8 cellular contexts compared by ENCODE assay signal in genomic region chr19:17385878-17386611, GRCh38. TPM values are rescaled to one million over a fixed set of nuclear protein-coding genes. Genes with fewer than 3 reads are reported as not detected.
DNase-seq lines count a peak whose midpoint lies in the region; ATAC-seq lines count a peak whose summit lies in the region.

No MANE protein-coding gene starts in this region.

- H3K27me3 Mint-ChIP-seq in activated CD4-positive, alpha-beta T cell treated with anti-CD3 and anti-CD28 coated beads for 36 hours, result peaks cover 4% of the 10 kb centered on the region

- H3K27ac Mint-ChIP-seq in activated CD4-positive, alpha-beta T cell treated with anti-CD3 and anti-CD28 coated beads for 36 hours, result no peak overlapping the region

- peak; percentile 31 for ATAC-seq in activated CD4-positive, alpha-beta T cell treated with anti-CD3 and anti-CD28 coated beads for 36 hours
- peak; percentile 55 for ATAC-seq in stimulated activated naive CD8-positive, alpha-beta T cell treated with anti-CD3 and anti-CD28 coated beads, Interleukin-15, Interleukin-2, amounts not matched to agents 100 U/mL and 50 U/mL, for 24 hours

- H3K36me3 Mint-ChIP-seq in activated CD4-positive, alpha-beta T cell treated with anti-CD3 and anti-CD28 coated beads for 36 hours (ENCODE audit: low read depth), result no peaks in the 10 kb centered on the region

- H3K9me3 Mint-ChIP-seq in activated CD4-positive, alpha-beta T cell treated with anti-CD3 and anti-CD28 coated beads for 36 hours (ENCODE audit: low read depth), result no peaks in the 10 kb centered on the region

- POLR2A ChIA-PET in activated CD4-positive, alpha-beta T cell treated with anti-CD3 and anti-CD28 coated beads for 36 hours (lab: Charles Lee), result no interaction called here

- CTCF ChIA-PET in activated CD4-positive, alpha-beta T cell treated with anti-CD3 and anti-CD28 coated beads for 36 hours (lab: Charles Lee), result interaction anchor here (0.6 to 1.9 kb wide), 23 partner anchors 9 to 552 kb away, joined by 3 to 8 read pairs (median 3); partner anchors contain the start of genes ABHD8, BST2, DDA1 and MRPL34

- DNase-seq in DMS 273 (lab: John Stamatoyannopoulos, UW; ENCODE audit: unreplicated experiment) (peak; percentile 81), DMS 273 treated with DMSO at 0.1 percent for 48 hours (lab: John Stamatoyannopoulos, UW) (no peak), NCI-H146 treated with DMSO at 0.1 percent for 48 hours (lab: John Stamatoyannopoulos, UW; ENCODE audit: unreplicated experiment) (peak; percentile 26), ecto neural progenitor cell (ENCODE audit: low spot score) (peak; percentile 83), midbrain (lab: John Stamatoyannopoulos, UW) (peak; percentile 2), GM19238 (ENCODE audit: insufficient read length, low spot score) (no peak)
- peak; percentile 82 for DNase-seq in activated CD4-positive, alpha-beta T cell treated with anti-CD3 and anti-CD28 coated beads for 36 hours
- peak; percentile 78 for DNase-seq in stimulated activated naive CD8-positive, alpha-beta T cell treated with anti-CD3 and anti-CD28 coated beads, Interleukin-15, Interleukin-2, amounts not matched to agents 100 U/mL and 50 U/mL, for 24 hours

- intact Hi-C loops in activated CD4-positive, alpha-beta T cell treated with anti-CD3 and anti-CD28 coated beads for 36 hours (cut with DNase I, micrococcal nuclease), result loop anchor here (1.0 kb wide), 2 partner anchors 40 to 94 kb away; no protein-coding TSS in a partner anchor

- no peak overlapping the region for H3K4me3 Mint-ChIP-seq in activated CD4-positive, alpha-beta T cell treated with anti-CD3 and anti-CD28 coated beads for 36 hours

- peaks cover 12% of the 10 kb centered on the region for H3K4me1 Mint-ChIP-seq in activated CD4-positive, alpha-beta T cell treated with anti-CD3 and anti-CD28 coated beads for 36 hours

RNA-seq across cellular contexts. Expression of gene CCDC194, which starts 8.0 kb away (rescaled TPM):
- total RNA-seq in activated CD4-positive, alpha-beta T cell treated with anti-CD3 and anti-CD28 coated beads for 36 hours, result 1 to 10 TPM in 1 of 2 experiments, under 1 TPM in 1; 0.97 to 1.6 TPM

RNA-seq across cellular contexts. Expression of gene PLVAP, which starts 8.9 kb away (rescaled TPM):
- not detected for total RNA-seq in activated CD4-positive, alpha-beta T cell treated with anti-CD3 and anti-CD28 coated beads for 36 hours

RNA-seq across cellular contexts. Expression of gene BST2, which starts 19.4 kb away (rescaled TPM):
- 10 to 100 TPM; 62.0 to 70.7 TPM for total RNA-seq in activated CD4-positive, alpha-beta T cell treated with anti-CD3 and anti-CD28 coated beads for 36 hours

RNA-seq across cellular contexts. Expression of gene MVB12A, which starts 33.8 kb away (rescaled TPM):
- total RNA-seq in activated CD4-positive, alpha-beta T cell treated with anti-CD3 and anti-CD28 coated beads for 36 hours, result 10 to 100 TPM; 27.6 to 32.6 TPM

RNA-seq across cellular contexts. Expression of gene GTPBP3, which starts 48.7 kb away (rescaled TPM):
- total RNA-seq in activated CD4-positive, alpha-beta T cell treated with anti-CD3 and anti-CD28 coated beads for 36 hours, result 10 to 100 TPM; 37.3 to 39.8 TPM

Comparison
In these comparisons a context has a peak if more than half of its experiments do, and no peak if none do; other contexts are left out.
1. DNase-seq: peak in DMS 273 (single experiment), NCI-H146 treated with DMSO at 0.1 percent for 48 hours (single experiment), activated CD4-positive, alpha-beta T cell treated with anti-CD3 and anti-CD28 coated beads for 36 hours (single experiment), ecto neural progenitor cell (single experiment), midbrain (single experiment) and stimulated activated naive CD8-positive, alpha-beta T cell treated with anti-CD3 and anti-CD28 coated beads, Interleukin-15, Interleukin-2, amounts not matched to agents 100 U/mL and 50 U/mL, for 24 hours (single experiment); none in DMS 273 treated with DMSO at 0.1 percent for 48 hours (single experiment) and GM19238 (single experiment).